1 cellular context compared by ENCODE assay signal in the genomic region with DNA sequence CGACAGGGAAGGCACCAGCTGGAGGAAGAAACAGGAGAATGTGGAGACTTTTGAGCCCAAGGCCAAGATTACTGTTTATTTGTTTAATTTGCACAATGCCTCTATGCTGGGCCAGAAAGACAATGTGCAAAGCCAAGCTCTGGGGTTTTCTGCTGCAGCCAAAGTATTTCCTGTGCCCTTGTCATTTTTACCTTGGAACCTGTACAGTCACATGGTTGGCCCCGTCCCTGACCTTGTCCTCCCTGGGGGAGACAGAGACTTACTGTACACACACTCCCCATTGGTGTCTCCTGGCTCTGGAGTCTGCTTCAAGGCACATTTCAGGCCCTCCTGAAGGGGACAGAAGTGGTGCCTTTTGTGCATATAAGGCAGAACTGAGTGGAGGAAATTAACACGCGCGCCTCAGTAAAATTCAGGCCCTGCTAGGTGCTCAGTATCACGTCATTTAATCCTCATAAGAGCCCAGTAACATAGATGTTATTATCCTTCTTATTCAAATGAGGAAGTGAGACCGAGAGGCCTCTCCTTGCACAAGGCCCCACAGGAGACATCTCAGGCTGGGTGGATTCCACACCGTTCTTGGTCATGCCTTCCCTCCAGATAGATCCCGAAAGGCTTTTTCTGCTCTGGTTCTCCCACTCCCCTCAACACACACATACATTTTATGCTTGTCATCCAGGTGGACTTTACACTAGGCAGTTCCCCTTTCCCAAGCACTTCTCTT.
TF ChIP-seq lines count a peak whose summit lies in the region.

No MANE protein-coding gene starts in this region.

TF ChIP-seq in K562, 482 proteins besides CTCF, POLR2A, EP300 and RAD21 (continued from another document):
- TF ChIP-seq, protein P1, sequence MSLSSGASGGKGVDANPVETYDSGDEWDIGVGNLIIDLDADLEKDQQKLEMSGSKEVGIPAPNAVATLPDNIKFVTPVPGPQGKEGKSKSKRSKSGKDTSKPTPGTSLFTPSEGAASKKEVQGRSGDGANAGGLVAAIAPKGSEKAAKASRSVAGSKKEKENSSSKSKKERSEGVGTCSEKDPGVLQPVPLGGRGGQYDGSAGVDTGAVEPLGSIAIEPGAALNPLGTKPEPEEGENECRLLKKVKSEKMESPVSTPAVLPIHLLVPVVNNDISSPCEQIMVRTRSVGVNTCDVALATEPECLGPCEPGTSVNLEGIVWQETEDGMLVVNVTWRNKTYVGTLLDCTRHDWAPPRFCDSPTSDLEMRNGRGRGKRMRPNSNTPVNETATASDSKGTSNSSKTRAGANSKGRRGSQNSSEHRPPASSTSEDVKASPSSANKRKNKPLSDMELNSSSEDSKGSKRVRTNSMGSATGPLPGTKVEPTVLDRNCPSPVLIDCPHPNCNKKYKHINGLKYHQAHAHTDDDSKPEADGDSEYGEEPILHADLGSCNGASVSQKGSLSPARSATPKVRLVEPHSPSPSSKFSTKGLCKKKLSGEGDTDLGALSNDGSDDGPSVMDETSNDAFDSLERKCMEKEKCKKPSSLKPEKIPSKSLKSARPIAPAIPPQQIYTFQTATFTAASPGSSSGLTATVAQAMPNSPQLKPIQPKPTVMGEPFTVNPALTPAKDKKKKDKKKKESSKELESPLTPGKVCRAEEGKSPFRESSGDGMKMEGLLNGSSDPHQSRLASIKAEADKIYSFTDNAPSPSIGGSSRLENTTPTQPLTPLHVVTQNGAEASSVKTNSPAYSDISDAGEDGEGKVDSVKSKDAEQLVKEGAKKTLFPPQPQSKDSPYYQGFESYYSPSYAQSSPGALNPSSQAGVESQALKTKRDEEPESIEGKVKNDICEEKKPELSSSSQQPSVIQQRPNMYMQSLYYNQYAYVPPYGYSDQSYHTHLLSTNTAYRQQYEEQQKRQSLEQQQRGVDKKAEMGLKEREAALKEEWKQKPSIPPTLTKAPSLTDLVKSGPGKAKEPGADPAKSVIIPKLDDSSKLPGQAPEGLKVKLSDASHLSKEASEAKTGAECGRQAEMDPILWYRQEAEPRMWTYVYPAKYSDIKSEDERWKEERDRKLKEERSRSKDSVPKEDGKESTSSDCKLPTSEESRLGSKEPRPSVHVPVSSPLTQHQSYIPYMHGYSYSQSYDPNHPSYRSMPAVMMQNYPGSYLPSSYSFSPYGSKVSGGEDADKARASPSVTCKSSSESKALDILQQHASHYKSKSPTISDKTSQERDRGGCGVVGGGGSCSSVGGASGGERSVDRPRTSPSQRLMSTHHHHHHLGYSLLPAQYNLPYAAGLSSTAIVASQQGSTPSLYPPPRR (CRISPR knock-in tag; IDR thresholded peaks at IDR 0.05; ENCODE audit: borderline replicate concordance): no peak
